13 cellular contexts compared by ENCODE assay signal in the genomic region with DNA sequence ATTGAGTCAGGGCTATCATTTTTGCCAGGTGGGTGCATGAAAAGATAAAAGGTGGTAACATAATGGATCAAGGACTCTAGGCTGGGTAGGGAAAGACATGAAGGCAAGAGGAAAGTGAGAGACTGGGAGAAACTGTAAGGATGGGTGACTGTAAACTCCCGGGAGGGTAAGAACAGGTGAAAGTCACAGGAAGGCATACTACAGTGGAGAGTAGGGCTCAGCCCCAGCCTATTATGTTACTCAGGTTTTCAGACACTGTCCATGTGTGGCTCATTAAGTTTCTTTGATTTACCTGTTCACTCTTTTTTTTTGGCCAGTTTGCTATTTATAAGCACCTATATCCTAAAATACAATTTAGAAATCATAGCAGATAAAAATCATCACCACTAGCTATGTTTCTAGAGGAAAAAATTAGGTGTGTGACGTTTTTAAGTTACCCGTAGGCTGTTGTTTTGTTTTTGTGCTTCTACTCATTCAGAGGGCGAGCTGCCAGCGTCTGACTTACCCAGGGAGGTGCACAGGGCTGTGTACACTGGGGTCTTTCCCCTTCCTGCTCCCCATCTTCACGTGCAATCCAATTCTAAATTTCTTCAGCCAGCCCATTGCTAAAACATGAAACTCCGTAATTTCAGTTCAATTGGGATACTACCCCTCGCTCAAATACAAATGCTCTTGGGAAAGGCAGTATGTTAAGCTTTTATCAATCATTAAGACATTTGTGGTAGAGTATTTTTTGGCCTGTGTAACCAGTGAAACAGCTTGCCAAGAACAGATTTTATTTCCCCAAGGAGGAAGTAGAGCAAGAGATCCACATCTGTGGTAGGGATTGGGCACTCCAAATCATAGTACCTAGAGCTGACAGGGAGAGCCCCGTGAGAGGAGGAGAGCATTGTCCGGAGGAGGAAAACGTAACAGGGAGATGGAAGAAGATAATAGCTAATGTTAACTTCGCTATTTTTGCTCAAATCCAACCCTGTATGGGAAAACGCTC. TPM values are rescaled to one million over a fixed set of nuclear protein-coding genes. Genes with fewer than 3 reads are reported as not detected.
DNase-seq lines count a peak whose midpoint lies in the region; FAIRE-seq and TF ChIP-seq lines count a peak whose summit lies in the region.
"Had no signal": no experiment of that assay in that cellular context is flagged by ENCODE, and none has a peak within 500 bp of the region (broad histone marks: within the 10 kb centered on the region; RNA-seq: fewer than 3 reads in every experiment).

No MANE protein-coding gene starts in this region.

- no peak overlapping the region for H4K8ac ChIP-seq in trophoblast cell (ENCODE audit: low read depth, low read length)

- H3K27ac ChIP-seq in trophoblast cell (ENCODE audit: low read depth, low read length) = no peak overlapping the region
- H3K27ac ChIP-seq in WERI-Rb-1 = no peak overlapping the region

- no peak overlapping the region for H2BK5ac ChIP-seq in trophoblast cell (ENCODE audit: low read depth, low read length, poor library complexity)

- H3K4me2 ChIP-seq in trophoblast cell (ENCODE audit: low read length) = no peak overlapping the region

- H3K9me3 ChIP-seq in trophoblast cell (ENCODE audit: insufficient read depth, low read depth, low read length) (no peaks in the 10 kb centered on the region), WERI-Rb-1 (ENCODE audit: severe bottlenecking) (peaks cover 6% of the 10 kb centered on the region)

- H3K79me2 ChIP-seq in trophoblast cell (ENCODE audit: control insufficient read depth, insufficient read depth, low read length, poor library complexity) = no peaks in the 10 kb centered on the region

- FAIRE-seq in GM12892 (lab: Jason Lieb, UNC) = peak; percentile 68
- FAIRE-seq: endometrium, islet of Langerhans had no signal

- H3K36me3 ChIP-seq in trophoblast cell (ENCODE audit: control insufficient read depth in 1 of 2, insufficient read depth in 2 of 2, low read length in 2 of 2) (no peaks in the 10 kb centered on the region), WERI-Rb-1 (no peaks in the 10 kb centered on the region)

- no peak for TF ChIP-seq POLR2A in GM12892 (IDR thresholded peaks at IDR 0.05; ENCODE audit: low read depth, low read length)

- H3K4ac ChIP-seq in trophoblast cell (ENCODE audit: low read depth, low read length) = no peak overlapping the region

- H3K27me3 ChIP-seq in trophoblast cell (ENCODE audit: insufficient read depth, low read length) = no peaks in the 10 kb centered on the region
- no peaks in the 10 kb centered on the region for H3K27me3 ChIP-seq in WERI-Rb-1 (ENCODE audit: insufficient read depth, low read depth, severe bottlenecking)

- WGBS in trophoblast cell (ENCODE audit: extremely low coverage, insufficient coverage, insufficient read length) = no CpG with 5 or more reads among the region's 13 CpGs

- no peak overlapping the region for H2AFZ ChIP-seq in trophoblast cell (ENCODE audit: insufficient read depth, low read length, poor library complexity)

- no peak overlapping the region for H3K14ac ChIP-seq in trophoblast cell (ENCODE audit: low read length)

- no peak overlapping the region for H3K23ac ChIP-seq in trophoblast cell (ENCODE audit: low read length)

- H2BK12ac ChIP-seq in trophoblast cell (ENCODE audit: low read length) = no peak overlapping the region

- H4K91ac ChIP-seq in trophoblast cell (ENCODE audit: low read depth, low read length) = no peak overlapping the region

- no peak overlapping the region for H3K18ac ChIP-seq in trophoblast cell (ENCODE audit: low read length)

- H3K9ac ChIP-seq in trophoblast cell (ENCODE audit: low read length) = no peak overlapping the region

- H3K4me1 ChIP-seq in trophoblast cell (ENCODE audit: control insufficient read depth in 1 of 2, insufficient read depth in 2 of 2, low read length in 2 of 2) = no peaks in the 10 kb centered on the region

- H2AK5ac ChIP-seq in trophoblast cell (ENCODE audit: low read length) = no peak overlapping the region

- H3K4me3 ChIP-seq in fibroblast of the aortic adventitia (ENCODE audit: low read depth, low read length) = peak overlapping the region; percentile 36
- H3K4me3 ChIP-seq in trophoblast cell (ENCODE audit: low read depth, low read length) = no peak overlapping the region
- no peak overlapping the region for H3K4me3 ChIP-seq in WERI-Rb-1 (ENCODE audit: low read depth, low read length)

- DNase-seq in GM12892 (ENCODE audit: insufficient read length) (no peak), amniotic epithelial cell (ENCODE audit: low read depth) (peak; percentile 8), fibroblast of the aortic adventitia (ENCODE audit: low read depth) (peak; percentile 77), renal cortical epithelial cell (ENCODE audit: low read depth) (peak; percentile 61), DMS79 treated with DMSO at 0.1 percent for 48 hours (lab: John Stamatoyannopoulos, UW) (no peak), trophoblast cell (no peak), WERI-Rb-1 (no peak), activated T-cell treated with anti-CD3 and anti-CD28 coated beads for 4 hours (no peak)
- DNase-seq: activated CD8-positive, alpha-beta memory T cell treated with anti-CD3 and anti-CD28 coated beads, Interleukin-2, amount 10 ng/mL, durations not matched to agents 7 days and 5 days; NCI-H1105 treated with DMSO at 0.1 percent for 48 hours; T1000 had no signal

- no peak overlapping the region for H4K12ac ChIP-seq in trophoblast cell (ENCODE audit: low read depth, low read length)

- no peaks in the 10 kb centered on the region for H3K79me1 ChIP-seq in trophoblast cell (ENCODE audit: low read length)

- no peak overlapping the region for H2BK120ac ChIP-seq in trophoblast cell (ENCODE audit: insufficient read depth, low read length, poor library complexity)

- TF ChIP-seq CTCF in fibroblast of the aortic adventitia (IDR thresholded peaks at IDR 0.05; ENCODE audit: insufficient read depth, low read length) (no peak), WERI-Rb-1 (IDR thresholded peaks at IDR 0.05; ENCODE audit: low read depth, low read length) (no peak)

RNA-seq across cellular contexts. Expression of a gene that starts 21.7 kb away (rescaled TPM):
- polyA plus RNA-seq in GM12892 (2012; ENCODE audit: missing spikeins) = 0.19 TPM
- 0.18 TPM in 1 of 2 replicates, not detected in the other for total RNA-seq in fibroblast of the aortic adventitia (ENCODE audit: low replicate concordance)
- 0.10 TPM in 1 of 2 replicates, not detected in the other for total RNA-seq in renal cortical epithelial cell
- 0.04 TPM in 2 replicates for polyA plus RNA-seq in trophoblast cell (2013)

Comparison
In these comparisons a context has a peak if more than half of its experiments do, and no peak if none do; other contexts are left out.
1. DNase-seq: peak in amniotic epithelial cell (single experiment), fibroblast of the aortic adventitia (single experiment) and renal cortical epithelial cell (single experiment); none in GM12892 (single experiment), DMS79 treated with DMSO at 0.1 percent for 48 hours (single experiment), trophoblast cell (0 of 2), WERI-Rb-1 (single experiment) and activated T-cell treated with anti-CD3 and anti-CD28 coated beads for 4 hours (single experiment).